Comparison of ENCODE assay signal across 1 cellular context in genomic region chr13:68588623-68589022, GRCh38.
TF ChIP-seq lines count a peak whose summit lies in the region.

No MANE protein-coding gene starts in this region.

TF ChIP-seq in GM12878, 131 proteins besides CTCF, POLR2A, EP300 and RAD21 (continued from another document):
- TF ChIP-seq ETV6 (conservative IDR thresholded peaks at IDR 0.05 in 1 of 2, IDR thresholded peaks at IDR 0.05 in 1 of 2; ENCODE audit: borderline replicate concordance in 1 of 2, low read depth in 1 of 2) (peak in 1 of 2 experiments; percentile 92; a peak in 2 of 4 replicates), SUZ12 (IDR thresholded peaks at IDR 0.05; ENCODE audit: unreplicated experiment) (no peak), RAD51 (IDR thresholded peaks at IDR 0.05) (peak; percentile 28; the same call in 1 of the 2 replicates), RFX5 (IDR thresholded peaks at IDR 0.05; ENCODE audit: low read depth, low read length) (no peak), NBN (IDR thresholded peaks at IDR 0.05) (no peak), MTA2 (IDR thresholded peaks at IDR 0.05; ENCODE audit: low read depth) (peak; percentile 66), ZBTB33 (IDR thresholded peaks at IDR 0.05) (no peak), USF2 (IDR thresholded peaks at IDR 0.05; ENCODE audit: borderline replicate concordance, low read depth, low read length) (no peak; the same call in 1 of the 2 replicates), E2F8 (IDR thresholded peaks at IDR 0.05; ENCODE audit: low read depth, partially characterized antibody) (no peak), IKZF1 (conservative IDR thresholded peaks at IDR 0.05) (no peak; the same call in 1 of the 2 replicates), SMC3 (IDR thresholded peaks at IDR 0.05; ENCODE audit: borderline replicate concordance, low read length) (no peak), SMARCA5 (IDR thresholded peaks at IDR 0.05) (no peak), JUNB (IDR thresholded peaks at IDR 0.05) (peak; percentile 72), MYB (IDR thresholded peaks at IDR 0.05; ENCODE audit: borderline replicate concordance, low read depth, low read length) (no peak), REST (IDR thresholded peaks at IDR 0.05; ENCODE audit: low read depth, low read length) (no peak), EED (IDR thresholded peaks at IDR 0.05; ENCODE audit: low read depth) (no peak), ZNF384 (IDR thresholded peaks at IDR 0.05; ENCODE audit: borderline replicate concordance, low read depth, low read length) (no peak), KDM1A (IDR thresholded peaks at IDR 0.05; ENCODE audit: borderline replicate concordance) (no peak), BACH1 (IDR thresholded peaks at IDR 0.05; ENCODE audit: borderline replicate concordance) (no peak), ZBTB4 (CRISPR knock-in tag; IDR thresholded peaks at IDR 0.05) (no peak), NR2C1 (IDR thresholded peaks at IDR 0.05) (peak; percentile 66; the same call in 1 of the 2 replicates), LARP7 (IDR thresholded peaks at IDR 0.05) (no peak), KAT2A (conservative IDR thresholded peaks at IDR 0.05; ENCODE audit: control insufficient read depth, low read depth, low read length) (no peak), PKNOX1 (IDR thresholded peaks at IDR 0.05) (no peak), ATF7 (IDR thresholded peaks at IDR 0.05; ENCODE audit: low read depth) (peak; percentile 66; the same call in 1 of the 2 replicates), IKZF2 (IDR thresholded peaks at IDR 0.05) (peak in 1 of 2 experiments; percentile 47; a peak in 1 of 4 replicates), HSF1 (IDR thresholded peaks at IDR 0.05; ENCODE audit: low read depth, low read length) (no peak), IRF3 (IDR thresholded peaks at IDR 0.05) (no peak), RUNX3 (IDR thresholded peaks at IDR 0.05; ENCODE audit: low read length) (no peak), SREBF1 (IDR thresholded peaks at IDR 0.05; ENCODE audit: low read length) (no peak), MEF2B (IDR thresholded peaks at IDR 0.05; ENCODE audit: partially characterized antibody, poor library complexity, severe bottlenecking) (no peak), PAX8 (IDR thresholded peaks at IDR 0.05) (no peak), RBBP5 (conservative IDR thresholded peaks at IDR 0.05) (no peak), CBX3 (IDR thresholded peaks at IDR 0.05; ENCODE audit: borderline replicate concordance, low read depth) (no peak), RELA (IDR thresholded peaks at IDR 0.05; ENCODE audit: borderline replicate concordance, partially characterized antibody) (no peak), SMAD5 (IDR thresholded peaks at IDR 0.05; ENCODE audit: low read depth) (no peak), CEBPB (IDR thresholded peaks at IDR 0.05; ENCODE audit: borderline replicate concordance in 1 of 2, low read depth in 2 of 2, low read length in 2 of 2) (no peak), ZNF24 (IDR thresholded peaks at IDR 0.05) (no peak), SREBF2 (IDR thresholded peaks at IDR 0.05; ENCODE audit: low read length) (no peak), RCOR1 (conservative IDR thresholded peaks at IDR 0.05; ENCODE audit: low read depth, low read length) (no peak), EGR1 (IDR thresholded peaks at IDR 0.05; ENCODE audit: borderline replicate concordance in 1 of 2, low read depth in 2 of 2, low read length in 2 of 2) (no peak), JUND (IDR thresholded peaks at IDR 0.05; ENCODE audit: low read depth, low read length) (peak; percentile 76), HDAC6 (IDR thresholded peaks at IDR 0.05; ENCODE audit: unreplicated experiment) (no peak)
